In the genomic region with DNA sequence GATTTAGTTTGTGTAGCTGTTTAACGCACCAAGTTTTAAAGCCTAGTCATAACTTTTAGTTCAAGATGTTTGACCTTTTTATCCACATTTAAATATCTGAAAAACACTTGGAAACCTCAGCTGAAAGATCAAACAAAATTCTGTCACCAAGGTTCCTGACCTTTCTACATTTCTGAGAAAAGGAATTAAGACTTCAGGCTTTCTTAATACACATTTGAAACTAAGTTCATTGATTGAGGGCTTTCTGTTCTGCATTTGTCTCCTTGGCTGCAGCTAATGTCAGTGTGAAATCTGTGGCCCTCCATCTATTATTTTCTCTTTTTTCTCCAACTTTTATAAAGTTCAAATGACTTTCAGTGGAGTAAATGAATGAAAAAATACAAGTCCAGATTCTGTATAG, we compare ENCODE assay signal across 20 cellular contexts.
"Had no signal": no experiment of that assay in that cellular context is flagged by ENCODE, and none has a peak within 500 bp of the region (broad histone marks: within the 10 kb centered on the region; RNA-seq: fewer than 3 reads in every experiment).

No MANE protein-coding gene starts in this region.

- H3K27me3 ChIP-seq: hepatocyte, neutrophil, right lobe of liver, transverse colon had no signal

- H3K4me3 ChIP-seq: coronary artery, hepatocyte, mucosa of descending colon, psoas muscle, right lobe of liver, thoracic aorta, transverse colon had no signal

- FAIRE-seq: islet of Langerhans, urothelium cell line had no signal

- H3K27ac ChIP-seq: coronary artery, hepatocyte, neutrophil, psoas muscle, right lobe of liver, thoracic aorta, transverse colon had no signal

- DNase-seq: effector CD4-positive, alpha-beta T cell; foreskin melanocyte; head of caudate nucleus; kidney glomerular epithelial cell; mammary epithelial cell; mucosa of descending colon; naive thymus-derived CD8-positive, alpha-beta T cell; psoas muscle; retina; right lobe of liver; stimulated activated CD4-positive, alpha-beta T cell treated with anti-CD3 and anti-CD28 coated beads, Interleukin-4, amount 100 ng/mL, for 1 hour; stimulated activated CD8-positive, alpha-beta memory T cell treated with anti-CD3 and anti-CD28 coated beads, Interleukin-4, amount 100 ng/mL, for 48 hours; stimulated activated naive CD8-positive, alpha-beta T cell treated with anti-CD3 and anti-CD28 coated beads, Interleukin-15, amount 100 ng/mL, for 72 hours; transverse colon had no signal

- H3K36me3 ChIP-seq: neutrophil, right lobe of liver, thoracic aorta, transverse colon had no signal

- H3K9me3 ChIP-seq: mucosa of descending colon, neutrophil, psoas muscle, right lobe of liver, thoracic aorta, transverse colon had no signal

- ATAC-seq: mucosa of descending colon; naive thymus-derived CD8-positive, alpha-beta T cell; psoas muscle; right lobe of liver; stimulated activated naive CD8-positive, alpha-beta T cell treated with anti-CD3 and anti-CD28 coated beads, Interleukin-15, amount 100 ng/mL, for 72 hours had no signal

- H3K4me1 ChIP-seq: psoas muscle, right lobe of liver, transverse colon had no signal

- H3K4me2 ChIP-seq: hepatocyte had no signal

- H2AFZ ChIP-seq: hepatocyte had no signal

- H3K79me2 ChIP-seq: hepatocyte had no signal
